Comparison of ENCODE assay signal across 26 cellular contexts in the genomic region with DNA sequence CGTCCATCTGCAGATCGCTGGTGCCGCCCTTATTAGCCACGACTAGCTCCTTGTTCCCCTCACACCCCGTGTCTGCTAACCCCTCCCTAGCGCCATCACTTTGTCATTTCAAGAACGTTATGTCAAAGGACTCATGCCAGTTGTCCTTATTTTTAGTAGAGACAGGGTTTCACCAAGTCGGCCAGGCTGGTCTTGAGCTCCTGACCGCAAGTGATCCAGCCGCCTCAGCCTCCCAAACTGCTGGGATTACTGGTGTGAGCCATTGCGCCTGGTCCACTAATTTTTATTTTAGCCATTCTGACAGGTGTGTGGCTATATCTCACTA.
"Had no signal": no experiment of that assay in that cellular context is flagged by ENCODE, and none has a peak within 500 bp of the region (broad histone marks: within the 10 kb centered on the region; RNA-seq: fewer than 3 reads in every experiment).

No MANE protein-coding gene starts in this region.

- ATAC-seq: activated CD8-positive, alpha-beta memory T cell treated with anti-CD3 and anti-CD28 coated beads, Interleukin-2, amount 10 ng/mL, durations not matched to agents 7 days and 5 days; Panc1 had no signal

- H3K27ac ChIP-seq: ascending aorta, cardiac muscle cell, WERI-Rb-1 had no signal

- H3K36me3 ChIP-seq: ascending aorta, cardiac muscle cell, WERI-Rb-1 had no signal

- H3K4me1 ChIP-seq: ascending aorta had no signal

- DNase-seq: activated CD4-positive, alpha-beta memory T cell treated with anti-CD3 and anti-CD28 coated beads, Interleukin-2, amount 10 ng/mL, durations not matched to agents 7 days and 5 days; activated CD4-positive, alpha-beta T cell treated with anti-CD3 and anti-CD28 coated beads for 1 hour; activated CD4-positive, CD25-positive, alpha-beta regulatory T cell; activated CD8-positive, alpha-beta memory T cell treated with anti-CD3 and anti-CD28 coated beads for 24 hours; activated CD8-positive, alpha-beta memory T cell treated with anti-CD3 and anti-CD28 coated beads, Interleukin-2, amount 10 ng/mL, durations not matched to agents 7 days and 5 days; activated CD8-positive, alpha-beta memory T cell treated with anti-CD3 and anti-CD28 coated beads, Interleukin-2, amount 50 U/mL, for 48 hours; activated effector memory CD4-positive, alpha-beta T cell treated with Interleukin-2 at 50 U/mL for 16 hours; activated naive CD4-positive, alpha-beta T cell treated with anti-CD3 and anti-CD28 coated beads, Interleukin-2, amount 10 ng/mL, durations not matched to agents 7 days and 5 days; activated T-cell treated with anti-CD3 and anti-CD28 coated beads, Interleukin-2, amount 50 U/mL, for 48 hours; amygdala; Karpas-422; KBM-7; NCI-H1105; NCI-H1417 treated with DMSO at 0.1 percent for 48 hours; NCI-H1694; NCI-H1930; NCI-H2081 treated with DMSO at 0.1 percent for 48 hours; NCI-H226; NCI-H446 treated with DMSO at 0.1 percent for 48 hours; SW 1271; T-helper 2 cell; T-helper 9 cell had no signal

- H3K4me3 ChIP-seq: ascending aorta, cardiac muscle cell had no signal

- H3K27me3 ChIP-seq: ascending aorta, cardiac muscle cell had no signal

- H3K9me3 ChIP-seq: ascending aorta had no signal
